ENCODE assay signal across 1 cellular context in the genomic region with DNA sequence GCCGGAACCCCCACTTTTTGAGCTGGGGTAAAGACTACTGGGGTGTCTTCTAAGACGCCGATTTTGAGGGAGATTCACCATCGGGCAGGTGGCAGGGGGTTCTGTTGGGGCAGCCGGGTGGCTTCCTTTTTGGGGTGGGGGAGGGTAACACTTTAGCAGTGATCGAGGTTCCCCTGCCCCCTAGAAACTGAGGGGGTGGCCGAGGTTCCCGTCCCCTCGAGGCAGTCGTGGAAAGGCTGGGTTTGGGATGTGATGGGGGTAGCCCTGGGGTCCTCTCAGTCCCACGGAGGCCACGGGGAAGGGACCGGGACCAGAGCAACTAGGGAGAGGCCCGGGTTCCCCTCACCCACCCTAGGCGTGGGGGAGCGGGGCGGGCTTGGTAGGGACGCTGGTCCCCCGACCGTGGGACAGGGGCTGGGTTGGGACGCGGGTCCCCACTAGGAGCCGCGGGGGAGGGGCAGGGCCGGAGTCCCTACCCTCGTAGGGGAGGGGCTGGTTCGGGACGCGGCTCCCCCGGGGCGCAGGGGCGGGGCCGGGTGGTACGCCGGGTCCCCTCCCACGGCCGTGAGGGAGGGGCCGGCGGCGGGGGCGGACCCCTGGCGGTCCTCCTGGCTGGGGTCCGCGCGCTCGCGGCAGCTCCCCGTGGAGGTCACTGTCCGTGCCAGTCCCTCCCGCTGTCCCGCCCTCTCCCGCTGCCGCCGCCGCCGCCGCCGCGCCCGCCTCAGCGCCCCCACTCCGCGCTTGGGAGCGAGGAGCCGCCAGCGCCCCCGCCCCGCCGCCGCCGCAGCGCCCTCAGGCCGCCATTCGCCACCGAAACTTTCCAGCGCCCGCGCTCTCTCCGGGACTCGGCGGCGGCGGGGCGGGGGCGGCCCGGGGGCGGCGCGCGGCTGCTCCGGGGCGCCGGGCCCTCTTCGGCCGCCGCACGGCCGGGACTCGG.
TF ChIP-seq lines count a peak whose summit lies in the region.

Gene TBL1X (plus strand): TSS at position 624 of the 937 bp plus-strand sequence. CDS start 188,529 bp downstream, outside the sequence.

TF ChIP-seq in K562, 482 proteins besides CTCF, POLR2A, EP300 and RAD21 (continued from another document and continues in another):
- no peak for TF ChIP-seq ZBTB49 (CRISPR knock-in tag; IDR thresholded peaks at IDR 0.05; ENCODE audit: borderline replicate concordance)
- TF ChIP-seq TAL1 (IDR thresholded peaks at IDR 0.05): no peak
- TF ChIP-seq CREB1 (IDR thresholded peaks at IDR 0.05): no peak
- TF ChIP-seq CREB1 (CRISPR knock-in tag; IDR thresholded peaks at IDR 0.05): no peak
- no peak for TF ChIP-seq ZZZ3 (IDR thresholded peaks at IDR 0.05)
- no peak for TF ChIP-seq ZNF143 (CRISPR knock-in tag; IDR thresholded peaks at IDR 0.05)
- no peak for TF ChIP-seq PTRF (tag; IDR thresholded peaks at IDR 0.05)
- TF ChIP-seq ATF3 (IDR thresholded peaks at IDR 0.05): no peak
- TF ChIP-seq ATF3 (CRISPR knock-in tag; conservative IDR thresholded peaks at IDR 0.05): no peak
- TF ChIP-seq U2AF2 (optimal IDR thresholded peaks at IDR 0.05; ENCODE audit: low read depth, low read length): no peak
- TF ChIP-seq SREBF2 (CRISPR knock-in tag; IDR thresholded peaks at IDR 0.05): no peak
- no peak for TF ChIP-seq TAF15 (IDR thresholded peaks at IDR 0.05; ENCODE audit: low read depth, low read length)
- no peak for TF ChIP-seq RBM22 (IDR thresholded peaks at IDR 0.05; ENCODE audit: low read depth, low read length, poor library complexity, severe bottlenecking)
- TF ChIP-seq KLF13 (tag; IDR thresholded peaks at IDR 0.05; ENCODE audit: borderline replicate concordance, low read depth): no peak; the same call in 1 of the 2 replicates
- no peak for TF ChIP-seq CGGBP1 (CRISPR knock-in tag; IDR thresholded peaks at IDR 0.05)
- TF ChIP-seq ZBED1 (IDR thresholded peaks at IDR 0.05): no peak
- no peak for TF ChIP-seq CBX8 (IDR thresholded peaks at IDR 0.05; ENCODE audit: borderline replicate concordance, extremely low read depth, low read depth, low read length, poor library complexity, severe bottlenecking)
- no peak for TF ChIP-seq IFI16 (CRISPR knock-in tag; IDR thresholded peaks at IDR 0.05)
- TF ChIP-seq PRMT5 (CRISPR knock-in tag; IDR thresholded peaks at IDR 0.05): no peak
- no peak for TF ChIP-seq FOXM1 (IDR thresholded peaks at IDR 0.05; ENCODE audit: low read depth)
- TF ChIP-seq FOXM1 (CRISPR knock-in tag; IDR thresholded peaks at IDR 0.05; ENCODE audit: low read depth): no peak
- TF ChIP-seq SMC3 (conservative IDR thresholded peaks at IDR 0.05; ENCODE audit: insufficient read depth, low read depth, low read length): no peak
- no peak for TF ChIP-seq ZNF551 (CRISPR knock-in tag; IDR thresholded peaks at IDR 0.05)
- no peak for TF ChIP-seq USF1 (CRISPR knock-in tag; IDR thresholded peaks at IDR 0.05)
- TF ChIP-seq NR2C2 (CRISPR knock-in tag; IDR thresholded peaks at IDR 0.05): no peak
- no peak; the same call in 1 of the 2 replicates for TF ChIP-seq NR2C2 (tag; IDR thresholded peaks at IDR 0.05)
- TF ChIP-seq DLX4 (CRISPR knock-in tag; IDR thresholded peaks at IDR 0.05): no peak
- TF ChIP-seq, protein P1, sequence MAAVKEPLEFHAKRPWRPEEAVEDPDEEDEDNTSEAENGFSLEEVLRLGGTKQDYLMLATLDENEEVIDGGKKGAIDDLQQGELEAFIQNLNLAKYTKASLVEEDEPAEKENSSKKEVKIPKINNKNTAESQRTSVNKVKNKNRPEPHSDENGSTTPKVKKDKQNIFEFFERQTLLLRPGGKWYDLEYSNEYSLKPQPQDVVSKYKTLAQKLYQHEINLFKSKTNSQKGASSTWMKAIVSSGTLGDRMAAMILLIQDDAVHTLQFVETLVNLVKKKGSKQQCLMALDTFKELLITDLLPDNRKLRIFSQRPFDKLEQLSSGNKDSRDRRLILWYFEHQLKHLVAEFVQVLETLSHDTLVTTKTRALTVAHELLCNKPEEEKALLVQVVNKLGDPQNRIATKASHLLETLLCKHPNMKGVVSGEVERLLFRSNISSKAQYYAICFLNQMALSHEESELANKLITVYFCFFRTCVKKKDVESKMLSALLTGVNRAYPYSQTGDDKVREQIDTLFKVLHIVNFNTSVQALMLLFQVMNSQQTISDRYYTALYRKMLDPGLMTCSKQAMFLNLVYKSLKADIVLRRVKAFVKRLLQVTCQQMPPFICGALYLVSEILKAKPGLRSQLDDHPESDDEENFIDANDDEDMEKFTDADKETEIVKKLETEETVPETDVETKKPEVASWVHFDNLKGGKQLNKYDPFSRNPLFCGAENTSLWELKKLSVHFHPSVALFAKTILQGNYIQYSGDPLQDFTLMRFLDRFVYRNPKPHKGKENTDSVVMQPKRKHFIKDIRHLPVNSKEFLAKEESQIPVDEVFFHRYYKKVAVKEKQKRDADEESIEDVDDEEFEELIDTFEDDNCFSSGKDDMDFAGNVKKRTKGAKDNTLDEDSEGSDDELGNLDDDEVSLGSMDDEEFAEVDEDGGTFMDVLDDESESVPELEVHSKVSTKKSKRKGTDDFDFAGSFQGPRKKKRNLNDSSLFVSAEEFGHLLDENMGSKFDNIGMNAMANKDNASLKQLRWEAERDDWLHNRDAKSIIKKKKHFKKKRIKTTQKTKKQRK (IDR thresholded peaks at IDR 0.05; ENCODE audit: borderline replicate concordance, low read depth, low read length): no peak
- TF ChIP-seq TSC22D4 (tag; IDR thresholded peaks at IDR 0.05): no peak
- TF ChIP-seq RBM15 (IDR thresholded peaks at IDR 0.05; ENCODE audit: insufficient read depth, low read length): no peak
- TF ChIP-seq DIDO1 (tag; IDR thresholded peaks at IDR 0.05; ENCODE audit: low read depth): no peak
- no peak for TF ChIP-seq ELF2 (CRISPR knock-in tag; IDR thresholded peaks at IDR 0.05)
- TF ChIP-seq, protein P2, sequence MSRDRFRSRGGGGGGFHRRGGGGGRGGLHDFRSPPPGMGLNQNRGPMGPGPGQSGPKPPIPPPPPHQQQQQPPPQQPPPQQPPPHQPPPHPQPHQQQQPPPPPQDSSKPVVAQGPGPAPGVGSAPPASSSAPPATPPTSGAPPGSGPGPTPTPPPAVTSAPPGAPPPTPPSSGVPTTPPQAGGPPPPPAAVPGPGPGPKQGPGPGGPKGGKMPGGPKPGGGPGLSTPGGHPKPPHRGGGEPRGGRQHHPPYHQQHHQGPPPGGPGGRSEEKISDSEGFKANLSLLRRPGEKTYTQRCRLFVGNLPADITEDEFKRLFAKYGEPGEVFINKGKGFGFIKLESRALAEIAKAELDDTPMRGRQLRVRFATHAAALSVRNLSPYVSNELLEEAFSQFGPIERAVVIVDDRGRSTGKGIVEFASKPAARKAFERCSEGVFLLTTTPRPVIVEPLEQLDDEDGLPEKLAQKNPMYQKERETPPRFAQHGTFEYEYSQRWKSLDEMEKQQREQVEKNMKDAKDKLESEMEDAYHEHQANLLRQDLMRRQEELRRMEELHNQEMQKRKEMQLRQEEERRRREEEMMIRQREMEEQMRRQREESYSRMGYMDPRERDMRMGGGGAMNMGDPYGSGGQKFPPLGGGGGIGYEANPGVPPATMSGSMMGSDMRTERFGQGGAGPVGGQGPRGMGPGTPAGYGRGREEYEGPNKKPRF (IDR thresholded peaks at IDR 0.05; ENCODE audit: low read depth, low read length): no peak
- TF ChIP-seq ZNF655 (CRISPR knock-in tag; IDR thresholded peaks at IDR 0.05): no peak
- TF ChIP-seq CEBPG (CRISPR knock-in tag; IDR thresholded peaks at IDR 0.05): no peak
- TF ChIP-seq CEBPG (tag; conservative IDR thresholded peaks at IDR 0.05 in 1 of 2, IDR thresholded peaks at IDR 0.05 in 1 of 2): no peak
- no peak for TF ChIP-seq U2AF1 (optimal IDR thresholded peaks at IDR 0.05; ENCODE audit: low read depth, low read length)
- TF ChIP-seq SMAD1 (IDR thresholded peaks at IDR 0.05; ENCODE audit: low read depth, low read length, partially characterized antibody): no peak
- TF ChIP-seq HCFC1 (IDR thresholded peaks at IDR 0.05; ENCODE audit: low read depth, low read length): no peak
- TF ChIP-seq ARID1B (IDR thresholded peaks at IDR 0.05): no peak
- TF ChIP-seq STAT5A (IDR thresholded peaks at IDR 0.05; ENCODE audit: borderline replicate concordance, low read length): no peak
- no peak for TF ChIP-seq ZFP1 (CRISPR knock-in tag; IDR thresholded peaks at IDR 0.05)
- no peak for TF ChIP-seq RBM14 (IDR thresholded peaks at IDR 0.05; ENCODE audit: borderline replicate concordance, insufficient read depth, low read depth, low read length)
- TF ChIP-seq, protein P3, sequence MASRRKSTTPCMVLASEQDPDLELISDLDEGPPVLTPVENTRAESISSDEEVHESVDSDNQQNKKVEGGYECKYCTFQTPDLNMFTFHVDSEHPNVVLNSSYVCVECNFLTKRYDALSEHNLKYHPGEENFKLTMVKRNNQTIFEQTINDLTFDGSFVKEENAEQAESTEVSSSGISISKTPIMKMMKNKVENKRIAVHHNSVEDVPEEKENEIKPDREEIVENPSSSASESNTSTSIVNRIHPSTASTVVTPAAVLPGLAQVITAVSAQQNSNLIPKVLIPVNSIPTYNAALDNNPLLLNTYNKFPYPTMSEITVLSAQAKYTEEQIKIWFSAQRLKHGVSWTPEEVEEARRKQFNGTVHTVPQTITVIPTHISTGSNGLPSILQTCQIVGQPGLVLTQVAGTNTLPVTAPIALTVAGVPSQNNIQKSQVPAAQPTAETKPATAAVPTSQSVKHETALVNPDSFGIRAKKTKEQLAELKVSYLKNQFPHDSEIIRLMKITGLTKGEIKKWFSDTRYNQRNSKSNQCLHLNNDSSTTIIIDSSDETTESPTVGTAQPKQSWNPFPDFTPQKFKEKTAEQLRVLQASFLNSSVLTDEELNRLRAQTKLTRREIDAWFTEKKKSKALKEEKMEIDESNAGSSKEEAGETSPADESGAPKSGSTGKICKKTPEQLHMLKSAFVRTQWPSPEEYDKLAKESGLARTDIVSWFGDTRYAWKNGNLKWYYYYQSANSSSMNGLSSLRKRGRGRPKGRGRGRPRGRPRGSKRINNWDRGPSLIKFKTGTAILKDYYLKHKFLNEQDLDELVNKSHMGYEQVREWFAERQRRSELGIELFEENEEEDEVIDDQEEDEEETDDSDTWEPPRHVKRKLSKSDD (conservative IDR thresholded peaks at IDR 0.05; ENCODE audit: low read length): no peak
- no peak for TF ChIP-seq ZNF507 (tag; conservative IDR thresholded peaks at IDR 0.05)
- TF ChIP-seq, protein P4, sequence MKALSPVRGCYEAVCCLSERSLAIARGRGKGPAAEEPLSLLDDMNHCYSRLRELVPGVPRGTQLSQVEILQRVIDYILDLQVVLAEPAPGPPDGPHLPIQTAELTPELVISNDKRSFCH (CRISPR knock-in tag; IDR thresholded peaks at IDR 0.05): no peak
- TF ChIP-seq, protein P4 (tag; IDR thresholded peaks at IDR 0.05): no peak
- TF ChIP-seq SIX5 (IDR thresholded peaks at IDR 0.05; ENCODE audit: borderline replicate concordance in 1 of 2, insufficient read depth in 1 of 2, low read depth in 1 of 2, low read length in 2 of 2): no peak
- no peak for TF ChIP-seq RB1 (IDR thresholded peaks at IDR 0.05; ENCODE audit: low read depth)
